12 cellular contexts compared by ENCODE assay signal in genomic region chr4:25223770-25224375, GRCh38. TPM values are rescaled to one million over a fixed set of nuclear protein-coding genes. Genes with fewer than 3 reads are reported as not detected.
DNase-seq lines count a peak whose midpoint lies in the region; ATAC-seq, FAIRE-seq and TF ChIP-seq lines count a peak whose summit lies in the region.
"Had no signal": no experiment of that assay in that cellular context is flagged by ENCODE, and none has a peak within 500 bp of the region (broad histone marks: within the 10 kb centered on the region; RNA-seq: fewer than 3 reads in every experiment).

No MANE protein-coding gene starts in this region.

- H3F3A ChIP-seq in SK-N-SH (replicated peaks; ENCODE audit: insufficient read depth) = no peaks in the 10 kb centered on the region

- WGBS in SK-N-SH (ENCODE audit: low lambda C conversion rate) = 33% methylated on average over 9 of the region's 9 CpGs

- H3K4me1 Mint-ChIP-seq in naive B cell = peaks cover 0 to 4% (median 0%) of the 10 kb centered on the region in 3 donors

- no peaks in the 10 kb centered on the region for H3K9me2 ChIP-seq in SK-N-SH

- H3K79me2 ChIP-seq in SK-N-SH (ENCODE audit: insufficient read depth) = no peaks in the 10 kb centered on the region

- H4K20me1 ChIP-seq in SK-N-SH (ENCODE audit: insufficient read depth) = no peaks in the 10 kb centered on the region
- H4K20me1 ChIP-seq: BLaER1 treated with 17β-estradiol and CSF1 and Interleukin-3, amounts not matched to agents 10 nM and 100 nM had no signal

- H3K9ac ChIP-seq in SK-N-SH (no peak overlapping the region), kidney (ENCODE audit: low read length in 2 of 2) (no peak overlapping the region)
- H3K9ac ChIP-seq: BLaER1 treated with 17β-estradiol and CSF1 and Interleukin-3, amounts not matched to agents 10 nM and 100 nM had no signal

- H2AFZ ChIP-seq in SK-N-SH (ENCODE audit: low read depth) = no peak overlapping the region

- no peaks in the 10 kb centered on the region for H3K27me3 Mint-ChIP-seq in naive B cell

- no peaks in the 10 kb centered on the region for H3K4me1 ChIP-seq in SK-N-SH (ENCODE audit: control insufficient read depth in 1 of 2, insufficient read depth in 2 of 2, low read depth in 1 of 2, low read length in 1 of 2)
- no peaks in the 10 kb centered on the region for H3K4me1 ChIP-seq in kidney (ENCODE audit: control insufficient read depth in 1 of 2, insufficient read depth in 1 of 2, low read depth in 1 of 2, low read length in 2 of 2)
- H3K4me1 ChIP-seq: BLaER1 treated with 17β-estradiol and CSF1 and Interleukin-3, amounts not matched to agents 10 nM and 100 nM; thyroid gland had no signal

- H3K27ac Mint-ChIP-seq in naive B cell = peak overlapping the region in 2 of 6 donors; percentile 49 to 52

- ATAC-seq in SK-N-SH treated with all-trans-retinoic acid at 6 μM for 48 hours = no peak
- ATAC-seq in naive B cell (ENCODE audit: low read depth in 2 of 2) = no peak
- ATAC-seq in GM19351 (IDR thresholded peaks at IDR 0.05; ENCODE audit: unreplicated experiment) = no peak
- ATAC-seq in HG03439 (IDR thresholded peaks at IDR 0.05; ENCODE audit: unreplicated experiment) = no peak
- ATAC-seq: Right ventricle myocardium inferior had no signal

- peaks cover 56 to 63% of the 10 kb centered on the region in 2 donors for H3K36me3 Mint-ChIP-seq in naive B cell

- DNase-seq in SK-N-SH (no peak), MV-4-11 (lab: John Stamatoyannopoulos, UW) (peak; percentile 12), cerebellar cortex (ENCODE audit: low spot score) (peak; percentile 18), naive B cell (peak; percentile 18), kidney (no peak)
- DNase-seq: stimulated activated CD4-positive, alpha-beta T cell treated with anti-CD3 and anti-CD28 coated beads, Interleukin-4, amount 100 ng/mL, for 4 hours; thyroid gland had no signal

- TF ChIP-seq RAD21 in SK-N-SH (IDR thresholded peaks at IDR 0.05; ENCODE audit: low read length) = no peak

- intact Hi-C loops in kidney (cut with DNase I) = no loop called here

- no peak overlapping the region for H3K4me2 ChIP-seq in SK-N-SH
- H3K4me2 ChIP-seq: BLaER1 treated with 17β-estradiol and CSF1 and Interleukin-3, amounts not matched to agents 10 nM and 100 nM had no signal

- FAIRE-seq in kidney (lab: Jason Lieb, UNC) = no peak

- H3K4me3 ChIP-seq in SK-N-SH (ENCODE audit: low read depth in 2 of 2, low read length in 1 of 2) = no peak overlapping the region
- H3K4me3 ChIP-seq in kidney (ENCODE audit: low read length in 2 of 2) = no peak overlapping the region
- H3K4me3 ChIP-seq: thyroid gland had no signal

- H3K36me3 ChIP-seq in SK-N-SH (replicated peaks in 1 of 2; ENCODE audit: control insufficient read depth in 1 of 2, insufficient read depth in 2 of 2, low read length in 1 of 2) (no peaks in the 10 kb centered on the region), kidney (ENCODE audit: control insufficient read depth in 1 of 2, insufficient read depth in 2 of 2, low read length in 2 of 2) (no peaks in the 10 kb centered on the region)
- H3K36me3 ChIP-seq: thyroid gland had no signal

- TF ChIP-seq EP300 in SK-N-SH (IDR thresholded peaks at IDR 0.05; ENCODE audit: borderline replicate concordance in 1 of 2, low read depth in 1 of 2, low read length in 1 of 2) = no peak

- H3K27ac ChIP-seq in SK-N-SH (ENCODE audit: low read depth in 2 of 2, low read length in 1 of 2) (no peak overlapping the region), kidney (ENCODE audit: low read depth in 2 of 2, low read length in 2 of 2) (no peak overlapping the region)
- H3K27ac ChIP-seq: BLaER1 treated with 17β-estradiol and CSF1 and Interleukin-3, amounts not matched to agents 10 nM and 100 nM; thyroid gland had no signal

- TF ChIP-seq CTCF in SK-N-SH (IDR thresholded peaks at IDR 0.05) (no peak), kidney (IDR thresholded peaks at IDR 0.05; ENCODE audit: borderline replicate concordance, extremely low read depth, insufficient read depth) (no peak)

- CTCF ChIA-PET in SK-N-SH (lab: Yijun Ruan, JAX) = interaction anchor here (1.6 kb wide), 1 partner anchor 12 kb away, joined by 3 read pairs; no protein-coding TSS in a partner anchor

- H3K4me3 Mint-ChIP-seq in naive B cell = peak overlapping the region in 1 of 8 donors; percentile 2

- H3K9me3 Mint-ChIP-seq in naive B cell = peaks cover 20 to 91% (median 71%) of the 10 kb centered on the region in 7 donors

- H3K9me3 ChIP-seq in SK-N-SH = 0 out of 2 replicates have a peak, but pooled peaks cover 8% of the 10 kb centered on the region
- H3K9me3 ChIP-seq in kidney (ENCODE audit: control insufficient read depth in 1 of 2, low read length in 2 of 2) = peaks cover 8 to 19% of the 10 kb centered on the region in 2 donors
- H3K9me3 ChIP-seq: thyroid gland had no signal

- POLR2A ChIA-PET in SK-N-SH (lab: Yijun Ruan, JAX) = no interaction called here

- no peaks in the 10 kb centered on the region for H3K27me3 ChIP-seq in SK-N-SH (ENCODE audit: insufficient read depth)
- H3K27me3 ChIP-seq: BLaER1 treated with 17β-estradiol and CSF1 and Interleukin-3, amounts not matched to agents 10 nM and 100 nM; thyroid gland had no signal

TF ChIP-seq in SK-N-SH, 30 proteins besides CTCF, POLR2A, EP300 and RAD21 (continues in another document):
- TF ChIP-seq YY1 (IDR thresholded peaks at IDR 0.05; ENCODE audit: low read depth) = 0 out of 2 replicates have a peak, but pooled peaks have one; percentile 16
- TF ChIP-seq EZH2phosphoT487 (IDR thresholded peaks at IDR 0.05; ENCODE audit: borderline replicate concordance, low read depth) = no peak
- TF ChIP-seq, protein P1, sequence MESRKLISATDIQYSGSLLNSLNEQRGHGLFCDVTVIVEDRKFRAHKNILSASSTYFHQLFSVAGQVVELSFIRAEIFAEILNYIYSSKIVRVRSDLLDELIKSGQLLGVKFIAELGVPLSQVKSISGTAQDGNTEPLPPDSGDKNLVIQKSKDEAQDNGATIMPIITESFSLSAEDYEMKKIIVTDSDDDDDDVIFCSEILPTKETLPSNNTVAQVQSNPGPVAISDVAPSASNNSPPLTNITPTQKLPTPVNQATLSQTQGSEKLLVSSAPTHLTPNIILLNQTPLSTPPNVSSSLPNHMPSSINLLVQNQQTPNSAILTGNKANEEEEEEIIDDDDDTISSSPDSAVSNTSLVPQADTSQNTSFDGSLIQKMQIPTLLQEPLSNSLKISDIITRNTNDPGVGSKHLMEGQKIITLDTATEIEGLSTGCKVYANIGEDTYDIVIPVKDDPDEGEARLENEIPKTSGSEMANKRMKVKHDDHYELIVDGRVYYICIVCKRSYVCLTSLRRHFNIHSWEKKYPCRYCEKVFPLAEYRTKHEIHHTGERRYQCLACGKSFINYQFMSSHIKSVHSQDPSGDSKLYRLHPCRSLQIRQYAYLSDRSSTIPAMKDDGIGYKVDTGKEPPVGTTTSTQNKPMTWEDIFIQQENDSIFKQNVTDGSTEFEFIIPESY (IDR thresholded peaks at IDR 0.05; ENCODE audit: borderline replicate concordance, low read depth) = no peak
- no peak for TF ChIP-seq GATA2 (CRISPR knock-in tag; IDR thresholded peaks at IDR 0.05)

TF ChIP-seq in SK-N-SH treated with all-trans-retinoic acid at 6 μM for 48 hours, 23 proteins besides CTCF, POLR2A, EP300 and RAD21 (continues in another document):
- TF ChIP-seq ARNTL (CRISPR knock-in tag; IDR thresholded peaks at IDR 0.05; ENCODE audit: borderline replicate concordance, low read depth) (no peak), ZNF8 (CRISPR knock-in tag; IDR thresholded peaks at IDR 0.05) (no peak), ZFP30 (CRISPR knock-in tag; IDR thresholded peaks at IDR 0.05) (no peak), RARB (CRISPR knock-in tag; IDR thresholded peaks at IDR 0.05) (no peak), ISL1 (CRISPR knock-in tag; IDR thresholded peaks at IDR 0.05) (no peak), PPARA (CRISPR knock-in tag; IDR thresholded peaks at IDR 0.05; ENCODE audit: borderline replicate concordance) (no peak), ZFP3 (CRISPR knock-in tag; IDR thresholded peaks at IDR 0.05) (no peak)
- TF ChIP-seq, protein P2, sequence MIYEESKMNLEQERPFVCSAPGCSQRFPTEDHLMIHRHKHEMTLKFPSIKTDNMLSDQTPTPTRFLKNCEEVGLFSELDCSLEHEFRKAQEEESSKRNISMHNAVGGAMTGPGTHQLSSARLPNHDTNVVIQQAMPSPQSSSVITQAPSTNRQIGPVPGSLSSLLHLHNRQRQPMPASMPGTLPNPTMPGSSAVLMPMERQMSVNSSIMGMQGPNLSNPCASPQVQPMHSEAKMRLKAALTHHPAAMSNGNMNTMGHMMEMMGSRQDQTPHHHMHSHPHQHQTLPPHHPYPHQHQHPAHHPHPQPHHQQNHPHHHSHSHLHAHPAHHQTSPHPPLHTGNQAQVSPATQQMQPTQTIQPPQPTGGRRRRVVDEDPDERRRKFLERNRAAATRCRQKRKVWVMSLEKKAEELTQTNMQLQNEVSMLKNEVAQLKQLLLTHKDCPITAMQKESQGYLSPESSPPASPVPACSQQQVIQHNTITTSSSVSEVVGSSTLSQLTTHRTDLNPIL (CRISPR knock-in tag; IDR thresholded peaks at IDR 0.05; ENCODE audit: low read depth) = no peak
- TF ChIP-seq, protein P3, sequence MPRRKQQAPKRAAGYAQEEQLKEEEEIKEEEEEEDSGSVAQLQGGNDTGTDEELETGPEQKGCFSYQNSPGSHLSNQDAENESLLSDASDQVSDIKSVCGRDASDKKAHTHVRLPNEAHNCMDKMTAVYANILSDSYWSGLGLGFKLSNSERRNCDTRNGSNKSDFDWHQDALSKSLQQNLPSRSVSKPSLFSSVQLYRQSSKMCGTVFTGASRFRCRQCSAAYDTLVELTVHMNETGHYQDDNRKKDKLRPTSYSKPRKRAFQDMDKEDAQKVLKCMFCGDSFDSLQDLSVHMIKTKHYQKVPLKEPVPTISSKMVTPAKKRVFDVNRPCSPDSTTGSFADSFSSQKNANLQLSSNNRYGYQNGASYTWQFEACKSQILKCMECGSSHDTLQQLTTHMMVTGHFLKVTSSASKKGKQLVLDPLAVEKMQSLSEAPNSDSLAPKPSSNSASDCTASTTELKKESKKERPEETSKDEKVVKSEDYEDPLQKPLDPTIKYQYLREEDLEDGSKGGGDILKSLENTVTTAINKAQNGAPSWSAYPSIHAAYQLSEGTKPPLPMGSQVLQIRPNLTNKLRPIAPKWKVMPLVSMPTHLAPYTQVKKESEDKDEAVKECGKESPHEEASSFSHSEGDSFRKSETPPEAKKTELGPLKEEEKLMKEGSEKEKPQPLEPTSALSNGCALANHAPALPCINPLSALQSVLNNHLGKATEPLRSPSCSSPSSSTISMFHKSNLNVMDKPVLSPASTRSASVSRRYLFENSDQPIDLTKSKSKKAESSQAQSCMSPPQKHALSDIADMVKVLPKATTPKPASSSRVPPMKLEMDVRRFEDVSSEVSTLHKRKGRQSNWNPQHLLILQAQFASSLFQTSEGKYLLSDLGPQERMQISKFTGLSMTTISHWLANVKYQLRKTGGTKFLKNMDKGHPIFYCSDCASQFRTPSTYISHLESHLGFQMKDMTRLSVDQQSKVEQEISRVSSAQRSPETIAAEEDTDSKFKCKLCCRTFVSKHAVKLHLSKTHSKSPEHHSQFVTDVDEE (CRISPR knock-in tag; IDR thresholded peaks at IDR 0.05) = no peak

RNA-seq across cellular contexts. Expression of gene PI4K2B, which starts 10.0 kb away (rescaled TPM):
- polyA plus RNA-seq in SK-N-SH (2012; rRNA removed) = 3.1 and 3.7 TPM in 2 replicates
- 5.2 and 6.0 TPM in 2 replicates for polyA plus RNA-seq in SK-N-SH (2012; cell fraction: cytosol; rRNA removed)
- polyA plus RNA-seq in SK-N-SH (2012; cell fraction: nucleus; rRNA removed) = 1.6 and 2.5 TPM in 2 replicates
- 10 to 100 TPM in 2 of 6 donors, 1 to 10 TPM in 4; 8.0 to 10.8 (median 9.2) TPM for polyA plus RNA-seq in naive B cell (ENCODE audit: low read depth in 6 of 6)
- total RNA-seq in kidney = 11.8 TPM
- polyA plus RNA-seq in kidney (ENCODE audit: insufficient read depth, low read depth, low replicate concordance) = 7.1 TPM

Comparison
In these comparisons a context has a peak if more than half of its experiments do, and no peak if none do; other contexts are left out.
1. DNase-seq: peak in MV-4-11 (single experiment), cerebellar cortex (single experiment) and naive B cell (single experiment); none in SK-N-SH (single experiment) and kidney (single experiment).